In genomic region chr13:30520571-30520970, GRCh38 we compare ENCODE assay signal across 18 cellular contexts.
A peak's percentile ranks its signal among the peaks of the same experiment; 100 is the strongest.
DNase-seq lines count a peak whose midpoint lies in the region; ATAC-seq lines count a peak whose summit lies in the region.
"Had no signal": no experiment of that assay in that cellular context is flagged by ENCODE, and none has a peak within 500 bp of the region (broad histone marks: within the 10 kb centered on the region; RNA-seq: fewer than 3 reads in every experiment).

No MANE protein-coding gene starts in this region.

- DNase-seq in AG08396 (ENCODE audit: low spot score) (peak; percentile 56), HS-5 (ENCODE audit: low read depth) (peak; percentile 14), astrocyte of the hippocampus (ENCODE audit: low read depth, low spot score) (peak; percentile 13), hepatic stellate cell (ENCODE audit: low spot score) (peak; percentile 33), NCI-H2029 treated with DMSO at 0.1 percent for 48 hours (lab: John Stamatoyannopoulos, UW) (no peak), head of caudate nucleus (no peak), NOMO-1 treated with DMSO at 0.1 percent for 48 hours (lab: John Stamatoyannopoulos, UW; ENCODE audit: unreplicated experiment) (no peak)
- DNase-seq: activated gamma-delta T cell, DMS 273 treated with DMSO at 0.1 percent for 48 hours, dorsolateral prefrontal cortex, Kasumi-1, naive B cell, NCI-H187 treated with DMSO at 0.1 percent for 48 hours, NCI-H524, psoas muscle, stomach, uterus had no signal

- no peak for ATAC-seq in GM18909 (IDR thresholded peaks at IDR 0.05; ENCODE audit: poor library complexity, unreplicated experiment)
- ATAC-seq: psoas muscle had no signal

- intact Hi-C loops in head of caudate nucleus (cut with DNase I) = no loop called here

Comparison
In these comparisons a context has a peak if more than half of its experiments do, and no peak if none do; other contexts are left out.
1. DNase-seq: peak in AG08396 (single experiment), HS-5 (single experiment), astrocyte of the hippocampus (single experiment) and hepatic stellate cell (single experiment); none in NCI-H2029 treated with DMSO at 0.1 percent for 48 hours (single experiment), head of caudate nucleus (0 of 42) and NOMO-1 treated with DMSO at 0.1 percent for 48 hours (single experiment).